Comparison of ENCODE assay signal across 1 cellular context in genomic region chr18:6413554-6414117, GRCh38.
TF ChIP-seq lines count a peak whose summit lies in the region.

No MANE protein-coding gene starts in this region.

TF ChIP-seq in HepG2, 621 proteins besides CTCF, POLR2A, EP300 and RAD21:
- TF ChIP-seq ZNF687 (CRISPR knock-in tag; IDR thresholded peaks at IDR 0.05): no peak
- 0 out of 2 replicates have a peak, but pooled peaks have one; percentile 36 for TF ChIP-seq ZNF501 (CRISPR knock-in tag; IDR thresholded peaks at IDR 0.05)
- TF ChIP-seq ZIK1 (CRISPR knock-in tag; IDR thresholded peaks at IDR 0.05; ENCODE audit: borderline replicate concordance, low read depth): no peak
- TF ChIP-seq NCOA1 (CRISPR knock-in tag; IDR thresholded peaks at IDR 0.05): no peak
- TF ChIP-seq RBFOX2 (IDR thresholded peaks at IDR 0.05; ENCODE audit: low read depth, low read length): no peak
- 0 out of 2 replicates have a peak, but pooled peaks have one; percentile 40 for TF ChIP-seq BRF2 (CRISPR knock-in tag; IDR thresholded peaks at IDR 0.05)
- no peak for TF ChIP-seq ARID4A (CRISPR knock-in tag; IDR thresholded peaks at IDR 0.05; ENCODE audit: borderline replicate concordance)
- TF ChIP-seq ZNF841 (CRISPR knock-in tag; IDR thresholded peaks at IDR 0.05; ENCODE audit: borderline replicate concordance): no peak
- TF ChIP-seq SIX1 (CRISPR knock-in tag; IDR thresholded peaks at IDR 0.05; ENCODE audit: borderline replicate concordance): no peak
- no peak for TF ChIP-seq DNMT1 (CRISPR knock-in tag; IDR thresholded peaks at IDR 0.05)
- no peak for TF ChIP-seq HNRNPLL (IDR thresholded peaks at IDR 0.05; ENCODE audit: low read depth, low read length, poor library complexity, severe bottlenecking)
- 0 out of 2 replicates have a peak, but pooled peaks have one; percentile 73 for TF ChIP-seq SNAPC5 (CRISPR knock-in tag; IDR thresholded peaks at IDR 0.05; ENCODE audit: borderline replicate concordance)
- TF ChIP-seq NFYC (CRISPR knock-in tag; IDR thresholded peaks at IDR 0.05): no peak
- TF ChIP-seq KMT2B (CRISPR knock-in tag; IDR thresholded peaks at IDR 0.05): peak; percentile 49; the same call in 1 of the 2 replicates
- no peak for TF ChIP-seq HNRNPH1 (optimal IDR thresholded peaks at IDR 0.05; ENCODE audit: low read depth, low read length)
- no peak for TF ChIP-seq ZNF510 (CRISPR knock-in tag; IDR thresholded peaks at IDR 0.05; ENCODE audit: low read depth)
- no peak for TF ChIP-seq ZC3H13 (CRISPR knock-in tag; IDR thresholded peaks at IDR 0.05)
- TF ChIP-seq ZNF891 (CRISPR knock-in tag; IDR thresholded peaks at IDR 0.05): no peak
- no peak for TF ChIP-seq JARID2 (CRISPR knock-in tag; IDR thresholded peaks at IDR 0.05; ENCODE audit: insufficient replicate concordance)
- 0 out of 2 replicates have a peak, but pooled peaks have one; percentile 24 for TF ChIP-seq ZNF691 (CRISPR knock-in tag; IDR thresholded peaks at IDR 0.05; ENCODE audit: borderline replicate concordance, low read depth)
- no peak for TF ChIP-seq PHF20 (CRISPR knock-in tag; IDR thresholded peaks at IDR 0.05)
- no peak for TF ChIP-seq ZNF547 (CRISPR knock-in tag; IDR thresholded peaks at IDR 0.05)
- TF ChIP-seq REPIN1 (CRISPR knock-in tag; IDR thresholded peaks at IDR 0.05; ENCODE audit: borderline replicate concordance, low read depth): 0 out of 2 replicates have a peak, but pooled peaks have one; percentile 27
- no peak for TF ChIP-seq SYNCRIP (IDR thresholded peaks at IDR 0.05; ENCODE audit: insufficient read depth, low read depth, low read length)
- TF ChIP-seq ZNF660 (CRISPR knock-in tag; IDR thresholded peaks at IDR 0.05; ENCODE audit: borderline replicate concordance, low read depth): no peak
- no peak for TF ChIP-seq DNMT3B (CRISPR knock-in tag; conservative IDR thresholded peaks at IDR 0.05)
- TF ChIP-seq ZNF354B (CRISPR knock-in tag; IDR thresholded peaks at IDR 0.05): peak; percentile 62; the same call in 1 of the 2 replicates
- TF ChIP-seq SNAPC2 (CRISPR knock-in tag; IDR thresholded peaks at IDR 0.05): peak; percentile 83
- TF ChIP-seq ZNF333 (CRISPR knock-in tag; IDR thresholded peaks at IDR 0.05; ENCODE audit: borderline replicate concordance): no peak
- TF ChIP-seq ATF7 (IDR thresholded peaks at IDR 0.05): no peak
- no peak for TF ChIP-seq ATF7 (CRISPR knock-in tag; IDR thresholded peaks at IDR 0.05)
- TF ChIP-seq BORCS8-MEF2B (CRISPR knock-in tag; IDR thresholded peaks at IDR 0.05): peak; percentile 77
- TF ChIP-seq HOXD1 (CRISPR knock-in tag; IDR thresholded peaks at IDR 0.05): no peak
- TF ChIP-seq ATF7-NPFF (CRISPR knock-in tag; IDR thresholded peaks at IDR 0.05; ENCODE audit: low read depth): 0 out of 2 replicates have a peak, but pooled peaks have one; percentile 44
- TF ChIP-seq ZNF512 (CRISPR knock-in tag; IDR thresholded peaks at IDR 0.05): no peak
- TF ChIP-seq KLF9 (CRISPR knock-in tag; IDR thresholded peaks at IDR 0.05; ENCODE audit: low read depth): no peak
- TF ChIP-seq ZNF883 (CRISPR knock-in tag; IDR thresholded peaks at IDR 0.05; ENCODE audit: not compliant biosample characterization): peak; percentile 64
- TF ChIP-seq ZNF792 (CRISPR knock-in tag; IDR thresholded peaks at IDR 0.05): no peak
- TF ChIP-seq ZNF225 (CRISPR knock-in tag; IDR thresholded peaks at IDR 0.05): no peak
- peak; percentile 63; the same call in 1 of the 2 replicates for TF ChIP-seq SMYD3 (CRISPR knock-in tag; IDR thresholded peaks at IDR 0.05)
- TF ChIP-seq ZFX (CRISPR knock-in tag; IDR thresholded peaks at IDR 0.05; ENCODE audit: low read depth): peak; percentile 37; the same call in 1 of the 2 replicates
- no peak for TF ChIP-seq SRSF4 (IDR thresholded peaks at IDR 0.05; ENCODE audit: low read depth, low read length, poor library complexity, severe bottlenecking)
- TF ChIP-seq CSRNP1 (CRISPR knock-in tag; IDR thresholded peaks at IDR 0.05): peak; percentile 88; the same call in 1 of the 2 replicates
